Comparison of ENCODE assay signal across 1 cellular context in the genomic region with DNA sequence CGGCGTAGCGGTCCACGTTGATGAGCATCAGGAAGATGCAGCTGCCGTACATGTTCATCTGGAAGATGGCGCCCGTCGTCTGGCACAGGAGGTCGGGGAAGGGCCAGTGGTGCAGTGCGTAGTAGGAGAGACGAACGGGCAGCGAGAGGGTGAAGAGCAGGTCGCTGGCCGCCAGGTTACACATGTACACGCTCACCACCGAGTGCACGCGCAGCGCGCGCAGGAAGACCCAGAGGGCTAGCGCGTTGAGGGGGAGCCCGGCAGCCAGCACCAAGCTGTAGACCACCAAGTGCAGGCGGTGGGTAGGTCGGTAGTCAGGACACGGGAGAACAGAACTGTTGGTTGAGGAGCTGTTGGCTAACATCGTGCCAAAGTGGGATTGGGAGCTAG.
TF ChIP-seq lines count a peak whose summit lies in the region.

No MANE protein-coding gene starts in this region.

TF ChIP-seq in WTC11, 78 proteins besides CTCF, POLR2A, EP300 and RAD21 (continued from another document):
- TF ChIP-seq, protein P1, sequence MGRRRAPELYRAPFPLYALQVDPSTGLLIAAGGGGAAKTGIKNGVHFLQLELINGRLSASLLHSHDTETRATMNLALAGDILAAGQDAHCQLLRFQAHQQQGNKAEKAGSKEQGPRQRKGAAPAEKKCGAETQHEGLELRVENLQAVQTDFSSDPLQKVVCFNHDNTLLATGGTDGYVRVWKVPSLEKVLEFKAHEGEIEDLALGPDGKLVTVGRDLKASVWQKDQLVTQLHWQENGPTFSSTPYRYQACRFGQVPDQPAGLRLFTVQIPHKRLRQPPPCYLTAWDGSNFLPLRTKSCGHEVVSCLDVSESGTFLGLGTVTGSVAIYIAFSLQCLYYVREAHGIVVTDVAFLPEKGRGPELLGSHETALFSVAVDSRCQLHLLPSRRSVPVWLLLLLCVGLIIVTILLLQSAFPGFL (CRISPR knock-in tag; IDR thresholded peaks at IDR 0.05; ENCODE audit: borderline replicate concordance), result no peak
- no peak for TF ChIP-seq KAT7 (CRISPR knock-in tag; IDR thresholded peaks at IDR 0.05; ENCODE audit: borderline replicate concordance)
- TF ChIP-seq, protein P2, sequence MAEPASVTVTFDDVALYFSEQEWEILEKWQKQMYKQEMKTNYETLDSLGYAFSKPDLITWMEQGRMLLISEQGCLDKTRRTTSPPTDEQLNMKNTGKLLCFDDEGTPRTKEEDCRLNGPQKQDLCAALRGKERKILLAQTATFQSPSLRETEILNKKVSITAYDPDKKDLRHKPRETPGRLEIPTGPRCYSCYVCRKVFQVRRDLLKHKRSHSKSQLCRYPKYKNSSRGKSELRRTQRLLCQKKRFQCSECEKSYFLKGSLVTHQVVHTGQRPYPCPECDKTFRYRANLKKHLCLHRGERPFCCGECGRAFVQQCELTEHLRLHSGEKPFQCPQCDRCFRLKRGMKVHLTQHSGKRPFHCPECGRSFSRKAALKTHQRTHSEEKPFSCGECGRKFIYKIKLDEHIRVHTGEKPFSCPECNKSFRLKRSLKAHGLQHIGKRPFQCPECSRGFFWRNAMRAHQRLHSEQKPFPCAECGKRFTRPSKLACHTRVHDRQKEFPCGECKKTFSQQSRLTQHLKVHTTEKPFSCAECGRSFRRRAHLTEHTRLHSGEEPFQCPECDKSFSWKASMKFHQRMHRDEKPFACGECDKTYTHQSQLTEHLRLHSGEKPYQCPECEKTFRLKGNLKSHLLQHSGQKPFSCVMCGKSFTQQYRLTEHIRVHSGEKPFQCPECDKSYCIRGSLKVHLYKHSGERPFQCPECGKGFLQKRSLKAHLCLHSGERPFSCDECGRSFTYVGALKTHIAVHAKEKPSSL (CRISPR knock-in tag; conservative IDR thresholded peaks at IDR 0.05), result no peak
- no peak for TF ChIP-seq ZNF671 (CRISPR knock-in tag; IDR thresholded peaks at IDR 0.05)
TF ChIP-seq in WTC11: peak in this region for 0.
